In the genomic region with DNA sequence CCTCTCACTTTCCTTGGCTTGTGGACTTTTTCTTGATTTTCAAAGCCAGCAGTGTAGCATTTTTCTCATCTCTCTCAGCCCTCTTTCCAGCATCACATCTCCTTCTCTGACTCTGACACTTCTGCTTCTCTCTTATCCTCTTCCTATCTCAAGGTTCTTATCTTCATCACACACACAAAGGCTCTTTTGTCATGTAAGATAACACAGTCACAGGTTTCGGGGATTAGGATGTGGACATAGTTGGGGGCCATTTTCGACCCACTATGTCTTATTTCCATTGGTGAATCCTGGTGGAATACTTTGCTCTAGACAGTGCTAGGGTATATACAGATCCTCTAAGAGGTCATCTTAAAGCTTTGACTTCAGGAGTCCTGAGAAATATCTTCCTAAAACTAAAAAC, we compare ENCODE assay signal across 28 cellular contexts.
"Had no signal": no experiment of that assay in that cellular context is flagged by ENCODE, and none has a peak within 500 bp of the region (broad histone marks: within the 10 kb centered on the region; RNA-seq: fewer than 3 reads in every experiment).

No MANE protein-coding gene starts in this region.

- H3K4me1 Mint-ChIP-seq: stimulated activated effector memory CD8-positive, alpha-beta T cell treated with anti-CD3 and anti-CD28 coated beads, Interleukin-12 subunit alpha, Interleukin-12 subunit beta, amount 100 ng/mL, for 72 hours; stimulated activated memory B cell treated with anti-CD40 and anti-IgM and Interleukin-4, amounts not matched to agents 10 μg/mL and 1 μg/mL and 100 μg/mL, for 72 hours; stimulated activated naive B cell treated with anti-CD40 and anti-IgM and Interleukin-4, amounts not matched to agents 10 μg/mL and 1 μg/mL and 100 μg/mL, for 72 hours; stimulated activated naive CD8-positive, alpha-beta T cell treated with anti-CD3 and anti-CD28 coated beads, Interleukin-15, amount 100 ng/mL, for 72 hours had no signal

- H3K27ac ChIP-seq: stomach, suprapubic skin, testis, thoracic aorta, thyroid gland, tibial artery, tibial nerve, transverse colon, upper lobe of left lung, upper lobe of right lung, uterus, vagina had no signal

- H3K27ac Mint-ChIP-seq: stimulated activated effector memory CD8-positive, alpha-beta T cell treated with anti-CD3 and anti-CD28 coated beads, Interleukin-12 subunit alpha, Interleukin-12 subunit beta, amount 100 ng/mL, for 72 hours; stimulated activated memory B cell treated with anti-CD40 and anti-IgM and Interleukin-4, amounts not matched to agents 10 μg/mL and 1 μg/mL and 100 μg/mL, for 72 hours; stimulated activated naive B cell treated with anti-CD40 and anti-IgM and Interleukin-4, amounts not matched to agents 10 μg/mL and 1 μg/mL and 100 μg/mL, for 72 hours; stimulated activated naive CD8-positive, alpha-beta T cell treated with anti-CD3 and anti-CD28 coated beads, Interleukin-15, amount 100 ng/mL, for 72 hours; stimulated activated naive CD8-positive, alpha-beta T cell treated with anti-CD3 and anti-CD28 coated beads, Interleukin-15, Interleukin-2, amounts not matched to agents 100 ng/mL and 50 ng/mL, for 24 hours; type B pancreatic cell had no signal

- H3K4me3 Mint-ChIP-seq: stimulated activated effector memory CD8-positive, alpha-beta T cell treated with anti-CD3 and anti-CD28 coated beads, Interleukin-12 subunit alpha, Interleukin-12 subunit beta, amount 100 ng/mL, for 72 hours; stimulated activated memory B cell treated with anti-CD40 and anti-IgM and Interleukin-4, amounts not matched to agents 10 μg/mL and 1 μg/mL and 100 μg/mL, for 72 hours; stimulated activated naive B cell treated with anti-CD40 and anti-IgM and Interleukin-4, amounts not matched to agents 10 μg/mL and 1 μg/mL and 100 μg/mL, for 72 hours; stimulated activated naive CD8-positive, alpha-beta T cell treated with anti-CD3 and anti-CD28 coated beads, Interleukin-15, amount 100 ng/mL, for 72 hours; stimulated activated naive CD8-positive, alpha-beta T cell treated with anti-CD3 and anti-CD28 coated beads, Interleukin-15, Interleukin-2, amounts not matched to agents 100 ng/mL and 50 ng/mL, for 24 hours; type B pancreatic cell had no signal

- H3K4me3 ChIP-seq: stomach, suprapubic skin, testis, thoracic aorta, thyroid gland, tibial artery, tibial nerve, transverse colon, upper lobe of left lung, upper lobe of right lung, uterus, vagina had no signal

- H3K9me3 Mint-ChIP-seq: stimulated activated memory B cell treated with anti-CD40 and anti-IgM and Interleukin-4, amounts not matched to agents 10 μg/mL and 1 μg/mL and 100 μg/mL, for 72 hours had no signal

- H3K36me3 Mint-ChIP-seq: stimulated activated effector memory CD8-positive, alpha-beta T cell treated with anti-CD3 and anti-CD28 coated beads, Interleukin-12 subunit alpha, Interleukin-12 subunit beta, amount 100 ng/mL, for 72 hours; stimulated activated memory B cell treated with anti-CD40 and anti-IgM and Interleukin-4, amounts not matched to agents 10 μg/mL and 1 μg/mL and 100 μg/mL, for 72 hours; stimulated activated naive B cell treated with anti-CD40 and anti-IgM and Interleukin-4, amounts not matched to agents 10 μg/mL and 1 μg/mL and 100 μg/mL, for 72 hours; type B pancreatic cell had no signal

- H3K4me1 ChIP-seq: stomach, suprapubic skin, testis, thyroid gland, transverse colon, upper lobe of right lung, uterus had no signal

- ATAC-seq: stimulated activated effector memory CD8-positive, alpha-beta T cell treated with anti-CD3 and anti-CD28 coated beads, Interleukin-12 subunit alpha, Interleukin-12 subunit beta, amount 100 ng/mL, for 72 hours; stimulated activated memory B cell treated with anti-CD40 and anti-IgM and Interleukin-4, amounts not matched to agents 10 μg/mL and 1 μg/mL and 100 μg/mL, for 72 hours; stimulated activated naive B cell treated with anti-CD40 and anti-IgM and Interleukin-4, amounts not matched to agents 10 μg/mL and 1 μg/mL and 100 μg/mL, for 72 hours; stimulated activated naive CD8-positive, alpha-beta T cell treated with anti-CD3 and anti-CD28 coated beads, Interleukin-15, amount 100 ng/mL, for 72 hours; stimulated activated naive CD8-positive, alpha-beta T cell treated with anti-CD3 and anti-CD28 coated beads, Interleukin-15, Interleukin-2, amounts not matched to agents 100 U/mL and 50 U/mL, for 24 hours; upper lobe of right lung had no signal

- DNase-seq: stimulated activated CD4-positive, alpha-beta T cell treated with anti-CD3 and anti-CD28 coated beads, Interleukin-2, amount 100 ng/mL, for 48 hours; stimulated activated CD4-positive, alpha-beta T cell treated with anti-CD3 and anti-CD28 coated beads, Interleukin-4, amount 100 ng/mL, for 1 hour; stimulated activated CD4-positive, alpha-beta T cell treated with anti-CD3 and anti-CD28 coated beads, Interleukin-4, amount 100 ng/mL, for 24 hours; stimulated activated CD4-positive, alpha-beta T cell treated with anti-CD3 and anti-CD28 coated beads, Interleukin-4, amount 100 ng/mL, for 4 hours; stimulated activated CD8-positive, alpha-beta memory T cell treated with anti-CD3 and anti-CD28 coated beads, Interleukin-4, amount 100 ng/mL, for 48 hours; stimulated activated naive B cell treated with anti-CD40 and anti-IgM and Interleukin-4, amounts not matched to agents 10 μg/mL and 1 μg/mL and 100 μg/mL, for 72 hours; stimulated activated naive CD4-positive, alpha-beta T cell; stimulated activated naive CD4-positive, alpha-beta T cell treated with Interleukin-2 at 50 U/mL for 16 hours; stimulated activated naive CD8-positive, alpha-beta T cell treated with anti-CD3 and anti-CD28 coated beads, Interleukin-15, amount 100 ng/mL, for 72 hours; stimulated activated naive CD8-positive, alpha-beta T cell treated with anti-CD3 and anti-CD28 coated beads, Interleukin-15, Interleukin-2, amounts not matched to agents 100 U/mL and 50 U/mL, for 24 hours; stomach; substantia nigra; testis; thyroid gland; tibial artery; transverse colon; trophoblast cell; upper lobe of left lung; upper lobe of right lung; uterus had no signal

- H3K27me3 ChIP-seq: stomach, suprapubic skin, testis, thyroid gland, tibial artery, tibial nerve, transverse colon, upper lobe of left lung, upper lobe of right lung, uterus, vagina had no signal

- H3K9me3 ChIP-seq: stomach, suprapubic skin, testis, thoracic aorta, thyroid gland, tibial artery, tibial nerve, transverse colon, upper lobe of left lung, upper lobe of right lung, uterus, vagina had no signal

- H3K36me3 ChIP-seq: stomach, suprapubic skin, thoracic aorta, thyroid gland, tibial artery, tibial nerve, transverse colon, upper lobe of left lung, upper lobe of right lung, uterus, vagina had no signal

- H3K27me3 Mint-ChIP-seq: stimulated activated memory B cell treated with anti-CD40 and anti-IgM and Interleukin-4, amounts not matched to agents 10 μg/mL and 1 μg/mL and 100 μg/mL, for 72 hours; stimulated activated naive B cell treated with anti-CD40 and anti-IgM and Interleukin-4, amounts not matched to agents 10 μg/mL and 1 μg/mL and 100 μg/mL, for 72 hours; stimulated activated naive CD8-positive, alpha-beta T cell treated with anti-CD3 and anti-CD28 coated beads, Interleukin-15, Interleukin-2, amounts not matched to agents 100 ng/mL and 50 ng/mL, for 24 hours; type B pancreatic cell had no signal
